9 cellular contexts compared by ENCODE assay signal in the genomic region with DNA sequence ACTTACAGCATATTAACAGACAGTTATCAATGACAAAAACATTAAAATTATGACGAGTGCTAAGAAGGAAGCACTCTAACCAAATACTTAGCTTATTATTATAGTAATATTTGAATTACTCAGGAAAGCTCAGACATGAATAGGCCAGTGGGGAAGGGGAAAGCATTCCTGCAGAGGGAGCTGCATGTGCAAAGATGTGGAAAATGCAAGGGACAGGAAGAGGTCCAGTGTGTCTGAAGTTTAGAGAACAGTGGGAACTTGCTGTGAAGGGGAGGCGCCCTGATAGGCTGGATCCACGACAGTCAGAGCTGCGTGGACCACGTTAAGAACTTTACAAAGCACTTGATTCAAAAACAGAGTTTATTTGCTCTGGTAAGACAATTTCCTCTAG. TPM values are rescaled to one million over a fixed set of nuclear protein-coding genes. Genes with fewer than 3 reads are reported as not detected.
DNase-seq lines count a peak whose midpoint lies in the region; ATAC-seq and TF ChIP-seq lines count a peak whose summit lies in the region.
"Had no signal": no experiment of that assay in that cellular context is flagged by ENCODE, and none has a peak within 500 bp of the region (broad histone marks: within the 10 kb centered on the region; RNA-seq: fewer than 3 reads in every experiment).

No MANE protein-coding gene starts in this region.

- H3K36me3 Mint-ChIP-seq in activated CD4-positive, alpha-beta memory T cell treated with anti-CD3 and anti-CD28 coated beads for 36 hours: no peaks in the 10 kb centered on the region
- H3K36me3 Mint-ChIP-seq in activated CD4-positive, alpha-beta memory T cell treated with anti-CD3 and anti-CD28 coated beads, Interleukin-2, amount 10 ng/mL, durations not matched to agents 7 days and 5 days (ENCODE audit: low read depth): no peaks in the 10 kb centered on the region
- no peaks in the 10 kb centered on the region for H3K36me3 Mint-ChIP-seq in progenitor cell of endocrine pancreas (ENCODE audit: insufficient read depth)

- H3K4me2 ChIP-seq in OCI-LY7 (ENCODE audit: low read length): no peak overlapping the region

- peaks cover 8% of the 10 kb centered on the region; the same call in 1 of the 2 replicates for H3K9me3 ChIP-seq in OCI-LY7 (ENCODE audit: low read length)
- no peaks in the 10 kb centered on the region for H3K9me3 ChIP-seq in tibial nerve

- H3K27ac ChIP-seq in OCI-LY7 (ENCODE audit: low read depth, low read length, poor library complexity, severe bottlenecking) (no peak overlapping the region), tibial nerve (peak overlapping the region in 3 of 4 donors; percentile 83 to 91 (median 88))

- ATAC-seq in GM21528 (IDR thresholded peaks at IDR 0.05; ENCODE audit: low FRiP score, unreplicated experiment): no peak
- ATAC-seq: activated CD4-positive, CD25-positive, alpha-beta regulatory T cell treated with anti-CD3 and anti-CD28 coated beads, Interleukin-2, amount 50 U/mL, for 24 hours had no signal

- no peaks in the 10 kb centered on the region for H3K9me2 ChIP-seq in OCI-LY7 (ENCODE audit: insufficient read depth, low read length)

- no peaks in the 10 kb centered on the region for H3K36me3 ChIP-seq in OCI-LY7 (ENCODE audit: insufficient read depth, low read length)
- no peaks in the 10 kb centered on the region for H3K36me3 ChIP-seq in tibial nerve

- peak overlapping the region; percentile 39 for H3K27ac Mint-ChIP-seq in activated CD4-positive, alpha-beta memory T cell treated with anti-CD3 and anti-CD28 coated beads for 36 hours
- no peak overlapping the region for H3K27ac Mint-ChIP-seq in activated CD4-positive, alpha-beta memory T cell treated with anti-CD3 and anti-CD28 coated beads, Interleukin-2, amount 10 ng/mL, durations not matched to agents 7 days and 5 days
- H3K27ac Mint-ChIP-seq in progenitor cell of endocrine pancreas: no peak overlapping the region

- DNase-seq in activated CD4-positive, alpha-beta memory T cell treated with anti-CD3 and anti-CD28 coated beads for 36 hours: no peak
- no peak for DNase-seq in activated CD4-positive, alpha-beta memory T cell treated with anti-CD3 and anti-CD28 coated beads, Interleukin-2, amount 10 ng/mL, durations not matched to agents 7 days and 5 days
- no peak for DNase-seq in OCI-LY7 (ENCODE audit: low spot score)
- DNase-seq in erythroblast (lab: John Stamatoyannopoulos, UW): peak; percentile 18 to 33
- DNase-seq in tibial nerve (ENCODE audit: low spot score in 2 of 2): no peak
- DNase-seq in NCI-H2196 treated with DMSO at 0.1 percent for 48 hours (lab: John Stamatoyannopoulos, UW; ENCODE audit: unreplicated experiment): no peak
- DNase-seq in progenitor cell of endocrine pancreas (ENCODE audit: low spot score, unreplicated experiment): no peak

- TF ChIP-seq CTCF in OCI-LY7 (conservative IDR thresholded peaks at IDR 0.05; ENCODE audit: low read length): no peak
- TF ChIP-seq CTCF in tibial nerve (IDR thresholded peaks at IDR 0.05): peak in 1 of 5 experiments; percentile 16
- no peak for TF ChIP-seq CTCF in progenitor cell of endocrine pancreas (IDR thresholded peaks at IDR 0.05; ENCODE audit: unreplicated experiment)

- H3K9me3 Mint-ChIP-seq in activated CD4-positive, alpha-beta memory T cell treated with anti-CD3 and anti-CD28 coated beads for 36 hours: no peaks in the 10 kb centered on the region
- no peaks in the 10 kb centered on the region for H3K9me3 Mint-ChIP-seq in activated CD4-positive, alpha-beta memory T cell treated with anti-CD3 and anti-CD28 coated beads, Interleukin-2, amount 10 ng/mL, durations not matched to agents 7 days and 5 days
- no peaks in the 10 kb centered on the region for H3K9me3 Mint-ChIP-seq in progenitor cell of endocrine pancreas (ENCODE audit: low read depth)

- no TSS peak for BruUV-seq in OCI-LY7 (replicated peaks; lab: Mats Ljungman, UMichigan)

- 23 to 29% methylated on average over 5 of the region's 5 CpGs for WGBS in tibial nerve, 2 donors

- peaks cover 0 to 15% of the 10 kb centered on the region in 2 donors for H3K27me3 ChIP-seq in tibial nerve

- H3K4me3 Mint-ChIP-seq in activated CD4-positive, alpha-beta memory T cell treated with anti-CD3 and anti-CD28 coated beads for 36 hours: no peak overlapping the region
- no peak overlapping the region for H3K4me3 Mint-ChIP-seq in activated CD4-positive, alpha-beta memory T cell treated with anti-CD3 and anti-CD28 coated beads, Interleukin-2, amount 10 ng/mL, durations not matched to agents 7 days and 5 days
- no peak overlapping the region for H3K4me3 Mint-ChIP-seq in progenitor cell of endocrine pancreas (ENCODE audit: low read depth)

- CTCF ChIA-PET in activated CD4-positive, alpha-beta memory T cell treated with anti-CD3 and anti-CD28 coated beads for 36 hours (lab: Charles Lee): interaction anchor here (0.9 to 5.3 kb wide), 5 partner anchors 9 to 62 kb away, joined by 3 to 47 read pairs (median 5); no protein-coding TSS in a partner anchor
- CTCF ChIA-PET in activated CD4-positive, alpha-beta memory T cell treated with anti-CD3 and anti-CD28 coated beads, Interleukin-2, amount 10 ng/mL, durations not matched to agents 7 days and 5 days (lab: Charles Lee): interaction anchor here (0.7 to 4.6 kb wide), 8 partner anchors 14 to 229 kb away, joined by 3 to 45 read pairs (median 8); a partner anchor contains a TSS
- CTCF ChIA-PET in OCI-LY7 (lab: Charles Lee; ENCODE audit: unreplicated experiment): no interaction called here

- no peak for TF ChIP-seq EP300 in tibial nerve (IDR thresholded peaks at IDR 0.05)

- no peaks in the 10 kb centered on the region for H4K20me1 ChIP-seq in OCI-LY7 (ENCODE audit: insufficient read depth, low read length)

- H2AFZ ChIP-seq in OCI-LY7 (ENCODE audit: low read length): peak overlapping the region; percentile 39; the same call in 1 of the 2 replicates

- H3K27me3 Mint-ChIP-seq in activated CD4-positive, alpha-beta memory T cell treated with anti-CD3 and anti-CD28 coated beads for 36 hours: peaks cover 18% of the 10 kb centered on the region
- H3K27me3 Mint-ChIP-seq in activated CD4-positive, alpha-beta memory T cell treated with anti-CD3 and anti-CD28 coated beads, Interleukin-2, amount 10 ng/mL, durations not matched to agents 7 days and 5 days: peaks cover 27% of the 10 kb centered on the region
- H3K27me3 Mint-ChIP-seq in progenitor cell of endocrine pancreas: peaks cover 30% of the 10 kb centered on the region

- H3K4me3 ChIP-seq in OCI-LY7 (ENCODE audit: low read depth, low read length, poor library complexity, severe bottlenecking): no peak overlapping the region
- peak overlapping the region in 2 of 4 donors; percentile 83 to 90 for H3K4me3 ChIP-seq in tibial nerve

- POLR2A ChIA-PET in activated CD4-positive, alpha-beta memory T cell treated with anti-CD3 and anti-CD28 coated beads for 36 hours (lab: Charles Lee): interaction anchor here (1.0 to 2.7 kb wide), 4 partner anchors 15 to 230 kb away, joined by 4 to 24 read pairs (median 14); a partner anchor contains a TSS
- POLR2A ChIA-PET in activated CD4-positive, alpha-beta memory T cell treated with anti-CD3 and anti-CD28 coated beads, Interleukin-2, amount 10 ng/mL, durations not matched to agents 7 days and 5 days (lab: Charles Lee): interaction anchor here (1.3 to 4.6 kb wide), 3 partner anchors 9 to 18 kb away, joined by 3 to 62 read pairs (median 38); no protein-coding TSS in a partner anchor
- POLR2A ChIA-PET in OCI-LY7 (lab: Charles Lee): interaction anchor here (0.6 to 2.2 kb wide), 11 partner anchors 13 to 781 kb away, joined by 3 to 11 read pairs (median 4); no protein-coding TSS in a partner anchor

- peaks cover 12% of the 10 kb centered on the region for H3K4me1 Mint-ChIP-seq in activated CD4-positive, alpha-beta memory T cell treated with anti-CD3 and anti-CD28 coated beads for 36 hours (ENCODE audit: low read depth)
- H3K4me1 Mint-ChIP-seq in activated CD4-positive, alpha-beta memory T cell treated with anti-CD3 and anti-CD28 coated beads, Interleukin-2, amount 10 ng/mL, durations not matched to agents 7 days and 5 days: peaks cover 9% of the 10 kb centered on the region
- H3K4me1 Mint-ChIP-seq in progenitor cell of endocrine pancreas (ENCODE audit: low read depth): no peaks in the 10 kb centered on the region

- intact Hi-C loops in activated CD4-positive, alpha-beta memory T cell treated with anti-CD3 and anti-CD28 coated beads for 36 hours (cut with micrococcal nuclease): loop anchor here (10.0 kb wide), 1 partner anchor 539 kb away; a partner anchor contains a TSS
- intact Hi-C loops in OCI-LY7 (cut with micrococcal nuclease; ENCODE audit: unreplicated experiment): no loop called here

- TF ChIP-seq POLR2A in erythroblast (IDR thresholded peaks at IDR 0.05; ENCODE audit: low read length): no peak
- no peak for TF ChIP-seq POLR2A in tibial nerve (IDR thresholded peaks at IDR 0.05)

- H3K4me1 ChIP-seq in OCI-LY7 (ENCODE audit: insufficient read depth, low read length, poor library complexity, severe bottlenecking) (peaks cover 17% of the 10 kb centered on the region), tibial nerve (peaks cover 0 to 19% (median 7%) of the 10 kb centered on the region in 4 donors)

- peaks cover 11% of the 10 kb centered on the region; the same call in 1 of the 2 replicates for H3K79me2 ChIP-seq in OCI-LY7 (ENCODE audit: insufficient read depth, low read depth, low read length)

RNA-seq across cellular contexts. Expression of a gene that starts 1.2 kb away (rescaled TPM):
- 10 to 100 TPM; 23.1 to 24.1 TPM for total RNA-seq in activated CD4-positive, alpha-beta memory T cell treated with anti-CD3 and anti-CD28 coated beads for 36 hours
- total RNA-seq in activated CD4-positive, alpha-beta memory T cell treated with anti-CD3 and anti-CD28 coated beads, Interleukin-2, amount 10 ng/mL, durations not matched to agents 7 days and 5 days: 10 to 100 TPM; 15.7 to 20.7 TPM
- 14.7 and 16.5 TPM in 2 replicates for total RNA-seq in OCI-LY7 (2014; rRNA removed; shearing (Covaris generic))
- 21.5 and 21.9 TPM in 2 replicates for total RNA-seq in OCI-LY7 (2022)
- 10 to 100 TPM; 10.5 to 30.8 (median 16.7) TPM for total RNA-seq in tibial nerve
- total RNA-seq in progenitor cell of endocrine pancreas: 32.9 and 33.2 TPM in 2 replicates

RNA-seq across cellular contexts. Expression of a gene that starts 16.2 kb away (rescaled TPM):
- total RNA-seq in activated CD4-positive, alpha-beta memory T cell treated with anti-CD3 and anti-CD28 coated beads for 36 hours: 10 to 100 TPM; 11.3 TPM
- 10 to 100 TPM; 23.9 to 25.5 TPM for total RNA-seq in activated CD4-positive, alpha-beta memory T cell treated with anti-CD3 and anti-CD28 coated beads, Interleukin-2, amount 10 ng/mL, durations not matched to agents 7 days and 5 days
- 10.3 and 10.4 TPM in 2 replicates for total RNA-seq in OCI-LY7 (2014; rRNA removed; shearing (Covaris generic))
- total RNA-seq in OCI-LY7 (2022) (7.3 and 8.6 TPM in 2 replicates), tibial nerve (1 to 10 TPM; 2.7 to 6.8 (median 4.8) TPM), progenitor cell of endocrine pancreas (0.18 TPM in 1 of 2 replicates, not detected in the other)

Comparison
In these comparisons a context has a peak if more than half of its experiments do, and no peak if none do; other contexts are left out.
1. DNase-seq: peak in erythroblast (2 of 2); none in activated CD4-positive, alpha-beta memory T cell treated with anti-CD3 and anti-CD28 coated beads for 36 hours (single experiment), activated CD4-positive, alpha-beta memory T cell treated with anti-CD3 and anti-CD28 coated beads, Interleukin-2, amount 10 ng/mL, durations not matched to agents 7 days and 5 days (single experiment), OCI-LY7 (single experiment), tibial nerve (0 of 2), NCI-H2196 treated with DMSO at 0.1 percent for 48 hours (single experiment) and progenitor cell of endocrine pancreas (single experiment).